8 cellular contexts compared by ENCODE assay signal in the genomic region with DNA sequence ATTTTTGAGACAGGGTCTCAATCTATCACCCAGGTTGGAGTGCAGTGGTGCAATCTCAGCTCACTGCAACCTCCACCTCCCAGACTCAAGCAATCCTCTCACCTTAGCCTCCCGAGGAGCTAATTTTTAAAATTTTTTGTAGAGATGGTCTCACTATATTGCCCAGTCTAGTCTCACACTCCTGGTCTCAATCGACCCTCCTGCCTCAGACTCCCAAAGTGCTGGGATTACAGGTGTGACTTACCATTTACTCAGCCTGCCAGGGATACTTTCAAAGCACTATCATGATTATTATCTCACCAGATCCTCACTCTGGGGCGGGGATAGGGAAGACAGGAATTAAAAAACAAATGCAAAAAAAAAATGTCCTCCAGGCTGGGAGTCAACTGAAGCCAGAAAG.
DNase-seq lines count a peak whose midpoint lies in the region; ATAC-seq and TF ChIP-seq lines count a peak whose summit lies in the region.

No MANE protein-coding gene starts in this region.

- peaks cover 81% of the 10 kb centered on the region for H3K4me1 Mint-ChIP-seq in activated CD4-positive, alpha-beta T cell treated with anti-CD3 and anti-CD28 coated beads, Interleukin-2, amount 10 ng/mL, durations not matched to agents 7 days and 5 days
- H3K4me1 Mint-ChIP-seq in memory B cell, result peaks cover 28% of the 10 kb centered on the region

- no peak for DNase-seq in activated CD4-positive, alpha-beta T cell treated with anti-CD3 and anti-CD28 coated beads, Interleukin-2, amount 10 ng/mL, durations not matched to agents 7 days and 5 days
- no peak for DNase-seq in activated CD4-positive, alpha-beta T cell treated with anti-CD3 and anti-CD28 coated beads for 1 hour
- DNase-seq in ascending aorta (ENCODE audit: low spot score in 2 of 2) (no peak), memory B cell (ENCODE audit: low spot score in 2 of 2) (no peak), suprapubic skin (ENCODE audit: low spot score in 2 of 2) (no peak)
- DNase-seq in stimulated activated CD4-positive, alpha-beta T cell treated with anti-CD3 and anti-CD28 coated beads, Interleukin-2, amount 100 ng/mL, for 24 hours, result no peak

- no peaks in the 10 kb centered on the region for H3K27me3 Mint-ChIP-seq in activated CD4-positive, alpha-beta T cell treated with anti-CD3 and anti-CD28 coated beads, Interleukin-2, amount 10 ng/mL, durations not matched to agents 7 days and 5 days
- no peaks in the 10 kb centered on the region for H3K27me3 Mint-ChIP-seq in memory B cell

- H3K4me3 ChIP-seq in ascending aorta (no peak overlapping the region), suprapubic skin (no peak overlapping the region)

- TF ChIP-seq CTCF in ascending aorta (IDR thresholded peaks at IDR 0.05) (no peak), suprapubic skin (IDR thresholded peaks at IDR 0.05) (no peak)

- H3K9me3 ChIP-seq in ascending aorta (no peaks in the 10 kb centered on the region), suprapubic skin (no peaks in the 10 kb centered on the region)

- no peaks in the 10 kb centered on the region for H3K27me3 ChIP-seq in ascending aorta
- H3K27me3 ChIP-seq in suprapubic skin, result no peaks in the 10 kb centered on the region

- CTCF ChIA-PET in activated CD4-positive, alpha-beta T cell treated with anti-CD3 and anti-CD28 coated beads, Interleukin-2, amount 10 ng/mL, durations not matched to agents 7 days and 5 days (lab: Charles Lee), result interaction anchor here (0.6 to 1.3 kb wide), 5 partner anchors 14 to 90 kb away, joined by 3 to 5 read pairs (median 4); no protein-coding TSS in a partner anchor

- no peaks in the 10 kb centered on the region for H3K9me3 Mint-ChIP-seq in activated CD4-positive, alpha-beta T cell treated with anti-CD3 and anti-CD28 coated beads, Interleukin-2, amount 10 ng/mL, durations not matched to agents 7 days and 5 days
- no peaks in the 10 kb centered on the region for H3K9me3 Mint-ChIP-seq in memory B cell

- H3K27ac Mint-ChIP-seq in activated CD4-positive, alpha-beta T cell treated with anti-CD3 and anti-CD28 coated beads, Interleukin-2, amount 10 ng/mL, durations not matched to agents 7 days and 5 days, result peak overlapping the region; percentile 97
- peak overlapping the region; percentile 53 for H3K27ac Mint-ChIP-seq in memory B cell

- 67% methylated on average over 3 of the region's 3 CpGs for WGBS in suprapubic skin

- no peak for ATAC-seq in memory B cell (ENCODE audit: low read depth)
- ATAC-seq in HG02798 (IDR thresholded peaks at IDR 0.05; ENCODE audit: poor library complexity, unreplicated experiment), result no peak
- no peak for ATAC-seq in GM21447 (IDR thresholded peaks at IDR 0.05; ENCODE audit: unreplicated experiment)

- H3K36me3 Mint-ChIP-seq in activated CD4-positive, alpha-beta T cell treated with anti-CD3 and anti-CD28 coated beads, Interleukin-2, amount 10 ng/mL, durations not matched to agents 7 days and 5 days (ENCODE audit: low read depth), result no peaks in the 10 kb centered on the region
- no peaks in the 10 kb centered on the region for H3K36me3 Mint-ChIP-seq in memory B cell

- no peak for TF ChIP-seq POLR2A in suprapubic skin (IDR thresholded peaks at IDR 0.05)

- H3K4me1 ChIP-seq in ascending aorta (peaks cover 12 to 44% of the 10 kb centered on the region in 2 donors), suprapubic skin (peaks cover 83% of the 10 kb centered on the region)

- POLR2A ChIA-PET in activated CD4-positive, alpha-beta T cell treated with anti-CD3 and anti-CD28 coated beads, Interleukin-2, amount 10 ng/mL, durations not matched to agents 7 days and 5 days (lab: Charles Lee), result no interaction called here

- no peak for TF ChIP-seq EP300 in suprapubic skin (IDR thresholded peaks at IDR 0.05)

- intact Hi-C loops in ascending aorta (cut with DNase I), result no loop called here

- peak overlapping the region; percentile 94 to 97 for H3K27ac ChIP-seq in ascending aorta
- H3K27ac ChIP-seq in suprapubic skin, result peak overlapping the region; percentile 93

- H3K36me3 ChIP-seq in ascending aorta (no peaks in the 10 kb centered on the region), suprapubic skin (no peaks in the 10 kb centered on the region)

- no peak overlapping the region for H3K4me3 Mint-ChIP-seq in activated CD4-positive, alpha-beta T cell treated with anti-CD3 and anti-CD28 coated beads, Interleukin-2, amount 10 ng/mL, durations not matched to agents 7 days and 5 days
- H3K4me3 Mint-ChIP-seq in memory B cell, result no peak overlapping the region
